8 cellular contexts compared by ENCODE assay signal in genomic region chr17:28953444-28954118, GRCh38. TPM values are rescaled to one million over a fixed set of nuclear protein-coding genes. Genes with fewer than 3 reads are reported as not detected.
A peak's percentile ranks its signal among the peaks of the same experiment; 100 is the strongest.
DNase-seq lines count a peak whose midpoint lies in the region; ATAC-seq, FAIRE-seq and TF ChIP-seq lines count a peak whose summit lies in the region.

No MANE protein-coding gene starts in this region.

- no peak for DNase-seq in GM18507 (ENCODE audit: extremely low spot score, insufficient read length, low read depth)
- DNase-seq in RWPE2 (ENCODE audit: low spot score): no peak
- DNase-seq in ascending aorta (ENCODE audit: low spot score in 2 of 2): no peak
- peak; percentile 37 for DNase-seq in kidney tubule cell (ENCODE audit: low spot score)
- DNase-seq in stimulated activated CD8-positive, alpha-beta memory T cell treated with anti-CD3 and anti-CD28 coated beads, Interleukin-7, amount 100 ng/mL, for 24 hours (ENCODE audit: low read depth): peak; percentile 24
- DNase-seq in NCI-H128 (lab: John Stamatoyannopoulos, UW; ENCODE audit: unreplicated experiment): no peak

- H3K27me3 ChIP-seq in RWPE2 (ENCODE audit: insufficient read depth, poor library complexity, severe bottlenecking) (no peaks in the 10 kb centered on the region), ascending aorta (no peaks in the 10 kb centered on the region)

- intact Hi-C loops in ascending aorta (cut with DNase I): loop anchor here (5.0 kb wide), 3 partner anchors 111 to 636 kb away; partner anchors contain the start of genes BLTP2, FAM222B and TMEM97

- H3K27ac ChIP-seq in C4-2B (no peak overlapping the region; the same call in 1 of the 2 replicates), RWPE2 (ENCODE audit: poor library complexity, severe bottlenecking) (no peak overlapping the region), ascending aorta (peak overlapping the region; percentile 49 to 93)

- no peak overlapping the region for H3K4me3 ChIP-seq in RWPE2 (ENCODE audit: severe bottlenecking)
- H3K4me3 ChIP-seq in ascending aorta: no peak overlapping the region

- no peaks in the 10 kb centered on the region for H3K9me3 ChIP-seq in RWPE2 (ENCODE audit: severe bottlenecking)
- H3K9me3 ChIP-seq in ascending aorta: no peaks in the 10 kb centered on the region

- TF ChIP-seq CTCF in C4-2B (conservative IDR thresholded peaks at IDR 0.05): peak; percentile 91
- TF ChIP-seq CTCF in RWPE2 (IDR thresholded peaks at IDR 0.05; ENCODE audit: poor library complexity, severe bottlenecking): peak; percentile 70
- TF ChIP-seq CTCF in ascending aorta (IDR thresholded peaks at IDR 0.05): peak; percentile 50 to 75 (median 72)

- no peak for ATAC-seq in RWPE2 (ENCODE audit: low read depth)
- ATAC-seq in GM21576 (IDR thresholded peaks at IDR 0.05; ENCODE audit: unreplicated experiment): no peak

- H3K4me1 ChIP-seq in RWPE2 (ENCODE audit: insufficient read depth, poor library complexity, severe bottlenecking) (no peaks in the 10 kb centered on the region), ascending aorta (peaks cover 0 to 2% of the 10 kb centered on the region in 2 donors)

- FAIRE-seq in GM18507 (lab: Jason Lieb, UNC): peak; percentile 76

- peaks cover under 1% of the 10 kb centered on the region; the same call in 1 of the 2 replicates for H3K36me3 ChIP-seq in RWPE2 (ENCODE audit: low read depth)
- H3K36me3 ChIP-seq in ascending aorta: no peaks in the 10 kb centered on the region

RNA-seq across cellular contexts. Expression of gene PHF12, which starts 2.3 kb away (rescaled TPM):
- total RNA-seq in ascending aorta: 35.0 TPM

RNA-seq across cellular contexts. Expression of gene DHRS13, which starts 50.7 kb away (rescaled TPM):
- 16.5 TPM for total RNA-seq in ascending aorta

RNA-seq across cellular contexts. Expression of gene SEZ6, which starts 52.3 kb away (rescaled TPM):
- not detected for total RNA-seq in ascending aorta

RNA-seq across cellular contexts. Expression of gene FLOT2, which starts 56.0 kb away (rescaled TPM):
- 72.4 TPM for total RNA-seq in ascending aorta

Comparison
In these comparisons a context has a peak if more than half of its experiments do, and no peak if none do; other contexts are left out.
1. H3K27ac ChIP-seq: peak in ascending aorta (2 of 2); none in C4-2B (single experiment) and RWPE2 (single experiment).
2. DNase-seq: peak in kidney tubule cell (single experiment) and stimulated activated CD8-positive, alpha-beta memory T cell treated with anti-CD3 and anti-CD28 coated beads, Interleukin-7, amount 100 ng/mL, for 24 hours (single experiment); none in GM18507 (single experiment), RWPE2 (single experiment), ascending aorta (0 of 2) and NCI-H128 (single experiment).
3. Peak in every context shown above with its lines, with median percentiles within 50 percentile points of each other: CTCF ChIP-seq.